ENCODE assay signal across 12 cellular contexts in the genomic region with DNA sequence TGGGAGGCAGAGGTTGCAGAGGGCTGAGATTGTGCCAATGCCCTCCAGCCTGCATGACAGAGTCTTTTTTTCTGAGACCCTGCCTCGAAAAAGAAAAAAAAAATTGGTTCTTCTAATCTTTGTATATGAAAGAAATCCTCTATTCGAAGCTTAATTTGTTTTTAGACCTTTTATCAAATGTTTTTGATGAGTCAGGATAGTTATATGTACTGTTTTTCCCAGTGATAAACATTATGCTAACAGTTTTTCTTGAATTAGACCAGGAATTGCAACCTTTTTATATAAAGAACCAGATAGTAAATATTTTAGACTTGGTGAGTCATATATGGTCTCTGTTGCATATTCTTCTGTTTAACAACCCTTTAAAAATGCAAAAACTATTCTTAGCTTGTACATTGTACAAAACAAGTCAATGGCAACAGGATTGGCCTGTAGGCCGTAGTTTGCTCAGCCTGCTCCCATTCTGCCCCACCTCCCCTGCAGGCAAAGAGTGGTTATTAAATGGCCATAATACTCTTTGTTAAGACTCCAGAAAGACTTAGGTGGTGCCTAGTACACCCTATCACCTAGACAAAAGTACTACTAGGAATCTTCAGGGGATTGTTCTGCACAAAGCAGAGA.
DNase-seq lines count a peak whose midpoint lies in the region; ATAC-seq and TF ChIP-seq lines count a peak whose summit lies in the region.
"Had no signal": no experiment of that assay in that cellular context is flagged by ENCODE, and none has a peak within 500 bp of the region (broad histone marks: within the 10 kb centered on the region; RNA-seq: fewer than 3 reads in every experiment).

No MANE protein-coding gene starts in this region.

- ATAC-seq in SK-N-SH treated with all-trans-retinoic acid at 6 μM for 48 hours (peak; percentile 96), HG03196 (IDR thresholded peaks at IDR 0.05; ENCODE audit: unreplicated experiment) (no peak)
- ATAC-seq: heart right ventricle had no signal

- no peak for TF ChIP-seq CTCF in fibroblast of mammary gland (conservative IDR thresholded peaks at IDR 0.05; ENCODE audit: control insufficient read depth, insufficient read depth, low read depth, low read length)

- DNase-seq in GM03348 (ENCODE audit: low spot score) (peak; percentile 39), fibroblast of mammary gland (ENCODE audit: low read depth) (peak; percentile 58), skeletal muscle cell (ENCODE audit: low read depth) (peak; percentile 26), SIG-M5 treated with dmso at 0.1 percent for 504 hours (lab: John Stamatoyannopoulos, UW; ENCODE audit: unreplicated experiment) (no peak), NCI-H2081 (lab: John Stamatoyannopoulos, UW) (no peak)
- no peak for DNase-seq in NK-92 treated with Interleukin-12 subunit alpha and Interleukin-12 subunit beta, amount 100 ng/mL, for 24 hours (lab: John Stamatoyannopoulos, UW)
- DNase-seq: CD4-positive, alpha-beta memory T cell; heart right ventricle; SIG-M5; substantia nigra had no signal

- no peak overlapping the region for H3K4me3 ChIP-seq in fibroblast of mammary gland (ENCODE audit: control insufficient read depth, low read depth, low read length)
- no peak overlapping the region for H3K4me3 ChIP-seq in skeletal muscle cell (ENCODE audit: low read depth, low read length)
- H3K4me3 ChIP-seq: heart right ventricle had no signal

TF ChIP-seq in SK-N-SH treated with all-trans-retinoic acid at 6 μM for 48 hours, 23 proteins besides CTCF, POLR2A, EP300 and RAD21:
- TF ChIP-seq ZNF8 (CRISPR knock-in tag; IDR thresholded peaks at IDR 0.05) (no peak), RARB (CRISPR knock-in tag; IDR thresholded peaks at IDR 0.05) (no peak), ZC3H10 (CRISPR knock-in tag; IDR thresholded peaks at IDR 0.05) (no peak), ZNF70 (CRISPR knock-in tag; IDR thresholded peaks at IDR 0.05) (no peak), ISL1 (CRISPR knock-in tag; IDR thresholded peaks at IDR 0.05) (no peak)
- TF ChIP-seq, protein P1, sequence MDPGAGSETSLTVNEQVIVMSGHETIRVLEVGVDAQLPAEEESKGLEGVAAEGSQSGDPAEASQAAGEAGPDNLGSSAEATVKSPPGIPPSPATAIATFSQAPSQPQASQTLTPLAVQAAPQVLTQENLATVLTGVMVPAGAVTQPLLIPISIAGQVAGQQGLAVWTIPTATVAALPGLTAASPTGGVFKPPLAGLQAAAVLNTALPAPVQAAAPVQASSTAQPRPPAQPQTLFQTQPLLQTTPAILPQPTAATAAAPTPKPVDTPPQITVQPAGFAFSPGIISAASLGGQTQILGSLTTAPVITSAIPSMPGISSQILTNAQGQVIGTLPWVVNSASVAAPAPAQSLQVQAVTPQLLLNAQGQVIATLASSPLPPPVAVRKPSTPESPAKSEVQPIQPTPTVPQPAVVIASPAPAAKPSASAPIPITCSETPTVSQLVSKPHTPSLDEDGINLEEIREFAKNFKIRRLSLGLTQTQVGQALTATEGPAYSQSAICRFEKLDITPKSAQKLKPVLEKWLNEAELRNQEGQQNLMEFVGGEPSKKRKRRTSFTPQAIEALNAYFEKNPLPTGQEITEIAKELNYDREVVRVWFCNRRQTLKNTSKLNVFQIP (CRISPR knock-in tag; IDR thresholded peaks at IDR 0.05; ENCODE audit: borderline replicate concordance, low read depth) = no peak

Comparison
In these comparisons a context has a peak if more than half of its experiments do, and no peak if none do; other contexts are left out.
1. DNase-seq: peak in GM03348 (single experiment), fibroblast of mammary gland (single experiment) and skeletal muscle cell (single experiment); none in SIG-M5 treated with dmso at 0.1 percent for 504 hours (single experiment), NCI-H2081 (0 of 2) and NK-92 treated with Interleukin-12 subunit alpha and Interleukin-12 subunit beta, amount 100 ng/mL, for 24 hours (single experiment).